14 cellular contexts compared by ENCODE assay signal in genomic region chr21:38333290-38334272, GRCh38.
A peak's percentile ranks its signal among the peaks of the same experiment; 100 is the strongest.
DNase-seq lines count a peak whose midpoint lies in the region; TF ChIP-seq lines count a peak whose summit lies in the region.
"Had no signal": no experiment of that assay in that cellular context is flagged by ENCODE, and none has a peak within 500 bp of the region (broad histone marks: within the 10 kb centered on the region; RNA-seq: fewer than 3 reads in every experiment).

No MANE protein-coding gene starts in this region.

- H3K4me1 ChIP-seq in OCI-LY1 (ENCODE audit: insufficient read depth, low read length, severe bottlenecking) (no peaks in the 10 kb centered on the region), neural progenitor cell (no peaks in the 10 kb centered on the region)
- H3K4me1 ChIP-seq: SJCRH30, stomach had no signal

- no peaks in the 10 kb centered on the region for H3K9me3 ChIP-seq in OCI-LY1 (ENCODE audit: low read length)
- H3K9me3 ChIP-seq in neural progenitor cell (ENCODE audit: low read depth) = no peaks in the 10 kb centered on the region
- H3K9me3 ChIP-seq: SJCRH30, stomach had no signal

- H3K4me3 ChIP-seq in OCI-LY1 (ENCODE audit: low read depth, low read length, poor library complexity, severe bottlenecking) (no peak overlapping the region), neural progenitor cell (no peak overlapping the region), dorsolateral prefrontal cortex (no peak overlapping the region)
- H3K4me3 ChIP-seq: SJCRH30, stomach had no signal

- H3K4me1 Mint-ChIP-seq in neural progenitor cell = no peaks in the 10 kb centered on the region

- H3K36me3 Mint-ChIP-seq in neural progenitor cell = no peaks in the 10 kb centered on the region

- TF ChIP-seq CTCF in GM12873 (IDR thresholded peaks at IDR 0.05; ENCODE audit: insufficient read depth, low read depth, low read length, missing control alignments) (peak; percentile 31), OCI-LY1 (IDR thresholded peaks at IDR 0.05; ENCODE audit: low read length) (0 out of 2 replicates have a peak, but pooled peaks have one; percentile 11), neural progenitor cell (IDR thresholded peaks at IDR 0.05) (peak; percentile 20), dorsolateral prefrontal cortex (IDR thresholded peaks at IDR 0.05 in 54 of 56, conservative IDR thresholded peaks at IDR 0.05 in 2 of 56; ENCODE audit: low read depth in 1 of 56, partially characterized antibody in 56 of 56) (peak in 1 of 56 donors; percentile 9)

- intact Hi-C loops in dorsolateral prefrontal cortex (cut with DNase I) = no loop called here
- intact Hi-C loops in posterior cingulate gyrus (cut with DNase I) = no loop called here

- no peak overlapping the region for H3K4me2 ChIP-seq in OCI-LY1 (ENCODE audit: low read length)
- H3K4me2 ChIP-seq in neural progenitor cell = no peak overlapping the region

- 0 out of 2 replicates have a peak, but pooled peaks cover 4% of the 10 kb centered on the region for H3K27me3 ChIP-seq in OCI-LY1 (ENCODE audit: insufficient read depth, low read length)
- H3K27me3 ChIP-seq in neural progenitor cell = no peaks in the 10 kb centered on the region
- peaks cover 0 to 24% (median 0%) of the 10 kb centered on the region in 45 donors for H3K27me3 ChIP-seq in dorsolateral prefrontal cortex
- H3K27me3 ChIP-seq: SJCRH30, stomach had no signal

- peaks cover 6% of the 10 kb centered on the region for H3K9me3 Mint-ChIP-seq in neural progenitor cell

- H4K20me1 ChIP-seq in OCI-LY1 (ENCODE audit: insufficient read depth, low read length) (no peaks in the 10 kb centered on the region), neural progenitor cell (ENCODE audit: low read depth) (no peaks in the 10 kb centered on the region)

- H3K27ac Mint-ChIP-seq in neural progenitor cell = no peak overlapping the region

- H3K4me3 Mint-ChIP-seq in neural progenitor cell = no peak overlapping the region

- no peak overlapping the region for H2AFZ ChIP-seq in OCI-LY1 (ENCODE audit: low read length)
- no peak overlapping the region for H2AFZ ChIP-seq in neural progenitor cell (replicated peaks)

- H3F3A ChIP-seq in OCI-LY1 (ENCODE audit: insufficient read depth, low read length) = no peaks in the 10 kb centered on the region
- no peaks in the 10 kb centered on the region for H3F3A ChIP-seq in neural progenitor cell (ENCODE audit: low read depth)

- H3K27ac ChIP-seq in OCI-LY1 (ENCODE audit: low read depth, low read length, poor library complexity, severe bottlenecking) (no peak overlapping the region), neural progenitor cell (no peak overlapping the region), dorsolateral prefrontal cortex (no peak overlapping the region)
- H3K27ac ChIP-seq: HL-60, SJCRH30, stomach had no signal

- DNase-seq in fibroblast of peridontal ligament (ENCODE audit: extremely low read depth) = peak; percentile 74
- no peak for DNase-seq in neural progenitor cell (ENCODE audit: low spot score)
- DNase-seq in hepatic stellate cell (ENCODE audit: low spot score) = no peak
- no peak for DNase-seq in dorsolateral prefrontal cortex
- DNase-seq in posterior cingulate gyrus = no peak
- no peak for DNase-seq in COLO668 (lab: John Stamatoyannopoulos, UW; ENCODE audit: unreplicated experiment)
- DNase-seq: activated CD4-positive, alpha-beta T cell treated with anti-CD3 and anti-CD28 coated beads, Interleukin-2, amount 50 U/mL, for 4 hours; DMS79; NCI-H2171; SJCRH30; stomach had no signal

- no peaks in the 10 kb centered on the region for H3K9me2 ChIP-seq in OCI-LY1 (ENCODE audit: low read depth, low read length)

- H3K79me2 ChIP-seq in OCI-LY1 (ENCODE audit: insufficient read depth, low read length) = no peaks in the 10 kb centered on the region
- H3K79me2 ChIP-seq in neural progenitor cell (ENCODE audit: low read depth) = no peaks in the 10 kb centered on the region

- H3K36me3 ChIP-seq in OCI-LY1 (ENCODE audit: insufficient read depth, low read length) (no peaks in the 10 kb centered on the region), neural progenitor cell (no peaks in the 10 kb centered on the region)
- H3K36me3 ChIP-seq: SJCRH30, stomach had no signal

- H3K27me3 Mint-ChIP-seq in neural progenitor cell (ENCODE audit: insufficient read depth, low read depth) = peaks cover 7% of the 10 kb centered on the region

- H3K9ac ChIP-seq in OCI-LY1 (ENCODE audit: low read length) (no peak overlapping the region), neural progenitor cell (no peak overlapping the region)
